ENCODE assay signal across 9 cellular contexts in the genomic region with DNA sequence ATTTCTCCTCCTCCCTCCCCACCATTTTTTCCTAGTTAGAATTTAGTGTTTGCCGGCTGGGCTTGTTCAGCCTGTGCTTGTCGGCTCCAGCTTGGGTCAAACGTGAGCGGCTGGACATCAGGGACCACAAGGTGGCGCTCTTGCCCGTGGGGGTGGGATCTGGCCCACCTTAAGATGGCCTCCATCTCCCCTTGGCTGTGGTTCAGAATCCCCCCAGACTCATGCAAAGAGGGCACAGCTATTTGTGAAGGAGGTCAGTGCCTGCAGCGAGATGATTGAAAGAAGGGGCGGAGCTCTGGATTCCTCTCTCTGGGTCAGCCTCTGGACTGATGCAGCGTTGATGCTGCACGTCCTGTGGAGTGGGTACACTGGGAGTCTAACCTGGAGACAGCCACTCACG.
A peak's percentile ranks its signal among the peaks of the same experiment; 100 is the strongest.
DNase-seq lines count a peak whose midpoint lies in the region; ATAC-seq and TF ChIP-seq lines count a peak whose summit lies in the region.
"Had no signal": no experiment of that assay in that cellular context is flagged by ENCODE, and none has a peak within 500 bp of the region (broad histone marks: within the 10 kb centered on the region; RNA-seq: fewer than 3 reads in every experiment).

No MANE protein-coding gene starts in this region.

- CTCF ChIA-PET in activated CD4-positive, alpha-beta T cell treated with anti-CD3 and anti-CD28 coated beads for 36 hours (lab: Charles Lee): interaction anchor here (0.6 to 1.6 kb wide), 9 partner anchors 9 to 787 kb away, joined by 3 to 7 read pairs (median 3); no protein-coding TSS in a partner anchor
- CTCF ChIA-PET in activated CD4-positive, alpha-beta T cell treated with anti-CD3 and anti-CD28 coated beads, Interleukin-2, amount 10 ng/mL, durations not matched to agents 7 days and 5 days (lab: Charles Lee): no interaction called here
- CTCF ChIA-PET in WTC11 (lab: Charles Lee): interaction anchor here (0.6 to 2.3 kb wide), 39 partner anchors 9 to 1099 kb away, joined by 3 to 31 read pairs (median 4); partner anchors contain the start of gene GAS1

- no peaks in the 10 kb centered on the region for H3K36me3 Mint-ChIP-seq in activated CD4-positive, alpha-beta T cell treated with anti-CD3 and anti-CD28 coated beads for 36 hours (ENCODE audit: low read depth)
- no peaks in the 10 kb centered on the region for H3K36me3 Mint-ChIP-seq in activated CD4-positive, alpha-beta T cell treated with anti-CD3 and anti-CD28 coated beads, Interleukin-2, amount 10 ng/mL, durations not matched to agents 7 days and 5 days (ENCODE audit: low read depth)
- H3K36me3 Mint-ChIP-seq in WTC11: no peaks in the 10 kb centered on the region

- no peak overlapping the region for H3K4me3 Mint-ChIP-seq in activated CD4-positive, alpha-beta T cell treated with anti-CD3 and anti-CD28 coated beads for 36 hours
- H3K4me3 Mint-ChIP-seq in activated CD4-positive, alpha-beta T cell treated with anti-CD3 and anti-CD28 coated beads, Interleukin-2, amount 10 ng/mL, durations not matched to agents 7 days and 5 days: no peak overlapping the region
- no peak overlapping the region for H3K4me3 Mint-ChIP-seq in WTC11
- H3K4me3 Mint-ChIP-seq: T-helper 1 cell treated with Interleukin-12 subunit alpha and Interleukin-12 subunit beta and Interleukin-4 antibody, amounts not matched to agents 30 μg/mL and 1 μg/mL, for 36 hours had no signal

- H3K27me3 Mint-ChIP-seq in activated CD4-positive, alpha-beta T cell treated with anti-CD3 and anti-CD28 coated beads for 36 hours: peaks cover 17% of the 10 kb centered on the region
- peaks cover 2% of the 10 kb centered on the region for H3K27me3 Mint-ChIP-seq in activated CD4-positive, alpha-beta T cell treated with anti-CD3 and anti-CD28 coated beads, Interleukin-2, amount 10 ng/mL, durations not matched to agents 7 days and 5 days
- no peaks in the 10 kb centered on the region; the same call in 1 of the 2 replicates for H3K27me3 Mint-ChIP-seq in WTC11 (ENCODE audit: low read depth)

- no peak overlapping the region for H3K27ac ChIP-seq in substantia nigra (ENCODE audit: low read depth, low read length, poor library complexity, severe bottlenecking)

- H3K9me3 Mint-ChIP-seq in activated CD4-positive, alpha-beta T cell treated with anti-CD3 and anti-CD28 coated beads for 36 hours (ENCODE audit: low read depth): no peaks in the 10 kb centered on the region
- H3K9me3 Mint-ChIP-seq in activated CD4-positive, alpha-beta T cell treated with anti-CD3 and anti-CD28 coated beads, Interleukin-2, amount 10 ng/mL, durations not matched to agents 7 days and 5 days: no peaks in the 10 kb centered on the region
- peaks cover 12% of the 10 kb centered on the region for H3K9me3 Mint-ChIP-seq in WTC11
- H3K9me3 Mint-ChIP-seq: T-helper 1 cell treated with Interleukin-12 subunit alpha and Interleukin-12 subunit beta and Interleukin-4 antibody, amounts not matched to agents 30 μg/mL and 1 μg/mL, for 36 hours had no signal

- ATAC-seq in activated CD4-positive, alpha-beta T cell treated with anti-CD3 and anti-CD28 coated beads for 36 hours: no peak
- peak; percentile 91 for ATAC-seq in WTC11
- no peak for ATAC-seq in GM19455 (IDR thresholded peaks at IDR 0.05; ENCODE audit: unreplicated experiment)
- ATAC-seq in GM19324 (IDR thresholded peaks at IDR 0.05; ENCODE audit: low FRiP score, unreplicated experiment): no peak
- ATAC-seq in GM21423 (IDR thresholded peaks at IDR 0.05; ENCODE audit: unreplicated experiment): no peak

- peak; percentile 85 for TF ChIP-seq CTCF in WTC11 (IDR thresholded peaks at IDR 0.05)

- no peaks in the 10 kb centered on the region for H3K4me1 Mint-ChIP-seq in activated CD4-positive, alpha-beta T cell treated with anti-CD3 and anti-CD28 coated beads for 36 hours
- H3K4me1 Mint-ChIP-seq in activated CD4-positive, alpha-beta T cell treated with anti-CD3 and anti-CD28 coated beads, Interleukin-2, amount 10 ng/mL, durations not matched to agents 7 days and 5 days: no peaks in the 10 kb centered on the region
- peaks cover 11% of the 10 kb centered on the region for H3K4me1 Mint-ChIP-seq in WTC11

- no peak overlapping the region for H3K27ac Mint-ChIP-seq in activated CD4-positive, alpha-beta T cell treated with anti-CD3 and anti-CD28 coated beads for 36 hours
- H3K27ac Mint-ChIP-seq in activated CD4-positive, alpha-beta T cell treated with anti-CD3 and anti-CD28 coated beads, Interleukin-2, amount 10 ng/mL, durations not matched to agents 7 days and 5 days: no peak overlapping the region
- no peak overlapping the region for H3K27ac Mint-ChIP-seq in WTC11
- H3K27ac Mint-ChIP-seq: T-helper 1 cell treated with Interleukin-12 subunit alpha and Interleukin-12 subunit beta and Interleukin-4 antibody, amounts not matched to agents 30 μg/mL and 1 μg/mL, for 36 hours had no signal

- POLR2A ChIA-PET in activated CD4-positive, alpha-beta T cell treated with anti-CD3 and anti-CD28 coated beads for 36 hours (lab: Charles Lee): no interaction called here
- POLR2A ChIA-PET in activated CD4-positive, alpha-beta T cell treated with anti-CD3 and anti-CD28 coated beads, Interleukin-2, amount 10 ng/mL, durations not matched to agents 7 days and 5 days (lab: Charles Lee): no interaction called here
- POLR2A ChIA-PET in WTC11 (lab: Charles Lee): no interaction called here

- intact Hi-C loops in activated CD4-positive, alpha-beta T cell treated with anti-CD3 and anti-CD28 coated beads for 36 hours (cut with DNase I, micrococcal nuclease): loop anchor here (5.0 kb wide), 1 partner anchor 685 kb away; no protein-coding TSS in a partner anchor

- peak; percentile 50 for DNase-seq in activated CD4-positive, alpha-beta T cell treated with anti-CD3 and anti-CD28 coated beads for 36 hours
- no peak for DNase-seq in activated CD4-positive, alpha-beta T cell treated with anti-CD3 and anti-CD28 coated beads, Interleukin-2, amount 10 ng/mL, durations not matched to agents 7 days and 5 days
- peak; percentile 86 for DNase-seq in WTC11 (ENCODE audit: low spot score)
- peak; percentile 23 for DNase-seq in iPS DF 19.7 (ENCODE audit: low read depth, low spot score)
- DNase-seq in substantia nigra (lab: John Stamatoyannopoulos, UW): peak in 31 of 49 donors; percentile 2 to 56 (median 10)

TF ChIP-seq in WTC11, 78 proteins besides CTCF, POLR2A, EP300 and RAD21 (continues in another document):
- TF ChIP-seq, protein P1, sequence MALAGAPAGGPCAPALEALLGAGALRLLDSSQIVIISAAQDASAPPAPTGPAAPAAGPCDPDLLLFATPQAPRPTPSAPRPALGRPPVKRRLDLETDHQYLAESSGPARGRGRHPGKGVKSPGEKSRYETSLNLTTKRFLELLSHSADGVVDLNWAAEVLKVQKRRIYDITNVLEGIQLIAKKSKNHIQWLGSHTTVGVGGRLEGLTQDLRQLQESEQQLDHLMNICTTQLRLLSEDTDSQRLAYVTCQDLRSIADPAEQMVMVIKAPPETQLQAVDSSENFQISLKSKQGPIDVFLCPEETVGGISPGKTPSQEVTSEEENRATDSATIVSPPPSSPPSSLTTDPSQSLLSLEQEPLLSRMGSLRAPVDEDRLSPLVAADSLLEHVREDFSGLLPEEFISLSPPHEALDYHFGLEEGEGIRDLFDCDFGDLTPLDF (CRISPR knock-in tag; IDR thresholded peaks at IDR 0.05): no peak
- peak; percentile 69 for TF ChIP-seq ZBTB21 (CRISPR knock-in tag; IDR thresholded peaks at IDR 0.05; ENCODE audit: borderline replicate concordance)
- TF ChIP-seq GTF2I (CRISPR knock-in tag; conservative IDR thresholded peaks at IDR 0.05): no peak
- no peak for TF ChIP-seq ESRRA (CRISPR knock-in tag; IDR thresholded peaks at IDR 0.05; ENCODE audit: borderline replicate concordance)
- no peak for TF ChIP-seq NFE2L1 (CRISPR knock-in tag; IDR thresholded peaks at IDR 0.05)
- TF ChIP-seq JUN (CRISPR knock-in tag; IDR thresholded peaks at IDR 0.05): no peak
- TF ChIP-seq, protein P2, sequence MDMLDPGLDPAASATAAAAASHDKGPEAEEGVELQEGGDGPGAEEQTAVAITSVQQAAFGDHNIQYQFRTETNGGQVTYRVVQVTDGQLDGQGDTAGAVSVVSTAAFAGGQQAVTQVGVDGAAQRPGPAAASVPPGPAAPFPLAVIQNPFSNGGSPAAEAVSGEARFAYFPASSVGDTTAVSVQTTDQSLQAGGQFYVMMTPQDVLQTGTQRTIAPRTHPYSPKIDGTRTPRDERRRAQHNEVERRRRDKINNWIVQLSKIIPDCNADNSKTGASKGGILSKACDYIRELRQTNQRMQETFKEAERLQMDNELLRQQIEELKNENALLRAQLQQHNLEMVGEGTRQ (CRISPR knock-in tag; IDR thresholded peaks at IDR 0.05): 0 out of 2 replicates have a peak, but pooled peaks have one; percentile 14
- TF ChIP-seq TEAD4 (CRISPR knock-in tag; IDR thresholded peaks at IDR 0.05): no peak
- TF ChIP-seq NFYB (CRISPR knock-in tag; conservative IDR thresholded peaks at IDR 0.05; ENCODE audit: low read depth): no peak
- no peak for TF ChIP-seq EMX1 (CRISPR knock-in tag; IDR thresholded peaks at IDR 0.05)
- TF ChIP-seq, protein P3, sequence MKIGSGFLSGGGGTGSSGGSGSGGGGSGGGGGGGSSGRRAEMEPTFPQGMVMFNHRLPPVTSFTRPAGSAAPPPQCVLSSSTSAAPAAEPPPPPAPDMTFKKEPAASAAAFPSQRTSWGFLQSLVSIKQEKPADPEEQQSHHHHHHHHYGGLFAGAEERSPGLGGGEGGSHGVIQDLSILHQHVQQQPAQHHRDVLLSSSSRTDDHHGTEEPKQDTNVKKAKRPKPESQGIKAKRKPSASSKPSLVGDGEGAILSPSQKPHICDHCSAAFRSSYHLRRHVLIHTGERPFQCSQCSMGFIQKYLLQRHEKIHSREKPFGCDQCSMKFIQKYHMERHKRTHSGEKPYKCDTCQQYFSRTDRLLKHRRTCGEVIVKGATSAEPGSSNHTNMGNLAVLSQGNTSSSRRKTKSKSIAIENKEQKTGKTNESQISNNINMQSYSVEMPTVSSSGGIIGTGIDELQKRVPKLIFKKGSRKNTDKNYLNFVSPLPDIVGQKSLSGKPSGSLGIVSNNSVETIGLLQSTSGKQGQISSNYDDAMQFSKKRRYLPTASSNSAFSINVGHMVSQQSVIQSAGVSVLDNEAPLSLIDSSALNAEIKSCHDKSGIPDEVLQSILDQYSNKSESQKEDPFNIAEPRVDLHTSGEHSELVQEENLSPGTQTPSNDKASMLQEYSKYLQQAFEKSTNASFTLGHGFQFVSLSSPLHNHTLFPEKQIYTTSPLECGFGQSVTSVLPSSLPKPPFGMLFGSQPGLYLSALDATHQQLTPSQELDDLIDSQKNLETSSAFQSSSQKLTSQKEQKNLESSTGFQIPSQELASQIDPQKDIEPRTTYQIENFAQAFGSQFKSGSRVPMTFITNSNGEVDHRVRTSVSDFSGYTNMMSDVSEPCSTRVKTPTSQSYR (CRISPR knock-in tag; IDR thresholded peaks at IDR 0.05): no peak
